ENCODE assay signal across 28 cellular contexts in genomic region chr10:129045658-129046057, GRCh38.
DNase-seq lines count a peak whose midpoint lies in the region; ATAC-seq, FAIRE-seq and TF ChIP-seq lines count a peak whose summit lies in the region.
"Had no signal": no experiment of that assay in that cellular context is flagged by ENCODE, and none has a peak within 500 bp of the region (broad histone marks: within the 10 kb centered on the region; RNA-seq: fewer than 3 reads in every experiment).

No MANE protein-coding gene starts in this region.

- ATAC-seq in sciatic nerve = peak; percentile 45
- ATAC-seq in GM18909 (IDR thresholded peaks at IDR 0.05; ENCODE audit: poor library complexity, unreplicated experiment) = no peak
- ATAC-seq: activated CD4-positive, CD25-positive, alpha-beta regulatory T cell treated with anti-CD3 and anti-CD28 coated beads, Interleukin-2, amount 50 U/mL, for 24 hours; activated CD8-positive, alpha-beta memory T cell treated with anti-CD3 and anti-CD28 coated beads, Interleukin-2, amount 10 ng/mL, durations not matched to agents 7 days and 5 days; activated naive CD8-positive, alpha-beta T cell treated with anti-CD3 and anti-CD28 coated beads, Interleukin-2, amount 50 U/mL, for 24 hours; activated T-cell treated with anti-CD3 and anti-CD28 coated beads, Interleukin-2, amount 50 U/mL, for 4 hours; naive thymus-derived CD4-positive, alpha-beta T cell had no signal

- no peaks in the 10 kb centered on the region for H3K9me3 ChIP-seq in right atrium auricular region
- H3K9me3 ChIP-seq: HAP-1, uterus had no signal

- H3K4me3 ChIP-seq in right atrium auricular region = peak overlapping the region; percentile 17 to 33
- H3K4me3 ChIP-seq: HAP-1, uterus had no signal

- H3K36me3 ChIP-seq in right atrium auricular region = no peaks in the 10 kb centered on the region
- H3K36me3 ChIP-seq: HAP-1, uterus had no signal

- in situ Hi-C loops in GM13976 (cut with MboI; ENCODE audit: low sequenced_read_pairs, unreplicated experiment) = loop anchor here (25.0 kb wide), 1 partner anchor 917 kb away; the partner anchor contains the start of gene EBF3

- TF ChIP-seq CTCF in right atrium auricular region (IDR thresholded peaks at IDR 0.05) = no peak
- TF ChIP-seq CTCF in GM13976 (IDR thresholded peaks at IDR 0.05; ENCODE audit: borderline replicate concordance, control extremely low read depth, extremely low read depth, insufficient read depth, missing control alignments) = no peak

- no peak for DNase-seq in right atrium auricular region (ENCODE audit: low spot score)
- no peak for DNase-seq in cardiac septum (ENCODE audit: low spot score)
- peak; percentile 31 for DNase-seq in islet precursor cell
- no peak for DNase-seq in sciatic nerve (ENCODE audit: low spot score)
- DNase-seq in HTR-8/SVneo (ENCODE audit: insufficient read length, low spot score) = no peak
- DNase-seq in NCI-H1092 (lab: John Stamatoyannopoulos, UW) = no peak
- no peak for DNase-seq in GM13976 (ENCODE audit: low spot score)
- DNase-seq: activated CD4-positive, alpha-beta T cell treated with anti-CD3 and anti-CD28 coated beads, Interleukin-2, amount 50 U/mL, for 4 hours; activated CD8-positive, alpha-beta memory T cell treated with anti-CD3 and anti-CD28 coated beads, Interleukin-2, amount 10 ng/mL, durations not matched to agents 7 days and 5 days; activated naive CD4-positive, alpha-beta T cell; activated naive CD8-positive, alpha-beta T cell treated with anti-CD3 and anti-CD28 coated beads, Interleukin-2, amount 50 U/mL, for 24 hours; activated T-cell treated with anti-CD3 and anti-CD28 coated beads, Interleukin-2, amount 50 U/mL, for 4 hours; CD4-positive, alpha-beta memory T cell; naive thymus-derived CD4-positive, alpha-beta T cell; NCI-H1417; NCI-H2029; NCI-H2227 treated with DMSO at 0.1 percent for 48 hours; occipital lobe; SHP77; stimulated activated CD4-positive, alpha-beta T cell treated with anti-CD3 and anti-CD28 coated beads, Interleukin-1b, Interleukin-23, amount 100 ng/mL, for 48 hours; stimulated activated naive CD4-positive, alpha-beta T cell treated with Interleukin-2 at 50 U/mL for 16 hours; T-helper 2 cell had no signal

- H3K27ac ChIP-seq in right atrium auricular region = no peak overlapping the region
- H3K27ac ChIP-seq: KMS-11, uterus had no signal

- intact Hi-C loops in cardiac septum (cut with DNase I) (loop anchor here (5.0 kb wide), 1 partner anchor 212 kb away; no protein-coding TSS in a partner anchor), sciatic nerve (cut with DNase I) (no loop called here)

- H3K4me1 ChIP-seq in right atrium auricular region = no peaks in the 10 kb centered on the region
- H3K4me1 ChIP-seq: HAP-1, uterus had no signal

- H3K27me3 ChIP-seq in right atrium auricular region = no peaks in the 10 kb centered on the region
- H3K27me3 ChIP-seq: uterus had no signal

- no peak for FAIRE-seq in HTR-8/SVneo (lab: Jason Lieb, UNC)
- FAIRE-seq: GM12892 had no signal
